Comparison of ENCODE assay signal across 10 cellular contexts in the genomic region with DNA sequence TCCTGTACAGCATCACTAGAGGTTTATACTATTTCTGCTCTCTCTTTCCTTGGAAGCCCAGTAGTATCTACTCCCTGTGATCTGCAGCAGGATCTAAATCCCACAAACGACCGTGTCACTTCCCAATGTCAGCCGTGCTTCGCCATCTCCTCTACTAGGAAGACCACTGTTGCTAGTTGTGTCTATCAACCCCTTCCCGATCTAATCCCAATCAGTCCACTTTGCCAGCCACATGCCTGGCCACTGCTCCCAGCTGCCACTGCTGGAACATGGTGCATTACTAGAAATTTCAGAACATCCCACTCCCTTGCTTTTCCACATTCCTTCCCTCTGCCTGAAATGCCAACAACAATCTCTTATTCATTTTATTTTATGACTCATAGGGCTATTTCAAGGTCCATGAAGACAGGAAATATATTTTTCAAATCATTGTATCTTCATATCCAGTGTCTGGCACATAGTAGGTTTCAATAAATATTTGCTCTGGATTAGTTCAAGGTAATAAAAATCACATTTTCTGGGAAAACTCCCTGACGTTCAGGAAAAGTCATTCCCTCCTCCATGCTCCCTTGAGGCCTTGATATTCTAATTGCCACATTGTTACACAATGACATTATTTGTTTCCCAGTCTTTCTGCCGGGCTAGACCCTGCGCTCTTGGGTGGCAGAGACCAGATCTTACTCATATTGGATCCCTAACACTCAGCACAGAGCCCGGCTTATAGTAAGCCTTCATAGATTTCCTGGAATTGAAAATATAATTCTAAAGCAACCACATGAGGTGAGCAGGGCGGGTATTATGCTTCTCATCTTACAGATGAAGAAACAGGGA. TPM values are rescaled to one million over a fixed set of nuclear protein-coding genes. Genes with fewer than 3 reads are reported as not detected.
DNase-seq lines count a peak whose midpoint lies in the region; ATAC-seq, FAIRE-seq and TF ChIP-seq lines count a peak whose summit lies in the region.
"Had no signal": no experiment of that assay in that cellular context is flagged by ENCODE, and none has a peak within 500 bp of the region (broad histone marks: within the 10 kb centered on the region; RNA-seq: fewer than 3 reads in every experiment).

No MANE protein-coding gene starts in this region.

- H3K27me3 ChIP-seq in foreskin keratinocyte (peaks cover 14% of the 10 kb centered on the region), smooth muscle cell (ENCODE audit: low read depth) (no peaks in the 10 kb centered on the region), endodermal cell (ENCODE audit: control insufficient read depth, insufficient read depth, low read length, poor library complexity, severe bottlenecking) (peaks cover 7% of the 10 kb centered on the region)

- H3K4me3 ChIP-seq in smooth muscle cell (no peak overlapping the region), endodermal cell (ENCODE audit: low read length) (no peak overlapping the region)

- peaks cover 14% of the 10 kb centered on the region for H3K27me3 Mint-ChIP-seq in endodermal cell (ENCODE audit: insufficient read depth)

- no peaks in the 10 kb centered on the region for H3K36me3 Mint-ChIP-seq in endodermal cell (ENCODE audit: low read depth)

- ATAC-seq in foreskin keratinocyte (peak; percentile 15), HG03469 (IDR thresholded peaks at IDR 0.05; ENCODE audit: unreplicated experiment) (no peak)

- no peak for TF ChIP-seq POLR2A in H54 (IDR thresholded peaks at IDR 0.05; ENCODE audit: low read depth, low read length)

- H3K9me3 ChIP-seq in smooth muscle cell (replicated peaks; ENCODE audit: low read depth): no peaks in the 10 kb centered on the region
- H3K9me3 ChIP-seq in endodermal cell (ENCODE audit: control insufficient read depth, low read length): no peaks in the 10 kb centered on the region

- H3K36me3 ChIP-seq in smooth muscle cell (ENCODE audit: low read depth) (no peaks in the 10 kb centered on the region), endodermal cell (ENCODE audit: control insufficient read depth, insufficient read depth, low read length) (no peaks in the 10 kb centered on the region)

- no peaks in the 10 kb centered on the region for H3K9me3 Mint-ChIP-seq in endodermal cell

- peak overlapping the region; percentile 94 for H3K4me2 ChIP-seq in smooth muscle cell

- H2AFZ ChIP-seq in smooth muscle cell (ENCODE audit: low read depth): no peak overlapping the region

- peaks cover 16% of the 10 kb centered on the region for H3K4me1 ChIP-seq in foreskin keratinocyte
- peaks cover 11% of the 10 kb centered on the region for H3K4me1 ChIP-seq in smooth muscle cell (ENCODE audit: low read depth)
- H3K4me1 ChIP-seq in endodermal cell (ENCODE audit: control insufficient read depth, insufficient read depth, low read length): peaks cover 2% of the 10 kb centered on the region

- peaks cover 17% of the 10 kb centered on the region for H3K4me1 Mint-ChIP-seq in endodermal cell

- WGBS in smooth muscle cell (ENCODE audit: low lambda C conversion rate): 39% methylated on average over 10 of the region's 10 CpGs
- 81 to 85% methylated on average over 10 of the region's 10 CpGs for WGBS in endodermal cell (ENCODE audit: insufficient coverage in 1 of 2, insufficient read length in 1 of 2), 2 experiments

- H3K79me2 ChIP-seq in smooth muscle cell (ENCODE audit: low read depth): peaks cover 23% of the 10 kb centered on the region

- DNase-seq in H54 (ENCODE audit: insufficient read length, low spot score) (no peak), T1000 (lab: John Stamatoyannopoulos, UW) (peak; percentile 3), foreskin keratinocyte (peak; percentile 47 to 76), smooth muscle cell (lab: John Stamatoyannopoulos, UW; ENCODE audit: unreplicated experiment) (no peak), endodermal cell (no peak), NCI-H524 (lab: John Stamatoyannopoulos, UW) (no peak), NOMO-1 treated with DMSO at 0.1 percent for 48 hours (lab: John Stamatoyannopoulos, UW; ENCODE audit: unreplicated experiment) (no peak)
- DNase-seq: activated CD4-positive, alpha-beta T cell treated with anti-CD3 and anti-CD28 coated beads for 1 hour; NCI-H1694 had no signal

- peak; percentile 20 for FAIRE-seq in H54 (lab: Jason Lieb, UNC)

- no peak overlapping the region for H3K27ac Mint-ChIP-seq in endodermal cell

- H3K27ac ChIP-seq in foreskin keratinocyte: peak overlapping the region; percentile 32
- H3K27ac ChIP-seq in smooth muscle cell (ENCODE audit: low read depth): peak overlapping the region; percentile 77
- H3K27ac ChIP-seq in endodermal cell (ENCODE audit: low read depth, low read length): no peak overlapping the region

- H4K20me1 ChIP-seq in smooth muscle cell (ENCODE audit: low read depth): peaks cover 14% of the 10 kb centered on the region

- H3K4me3 Mint-ChIP-seq in endodermal cell: no peak overlapping the region

- peaks cover 18% of the 10 kb centered on the region for H3F3A ChIP-seq in smooth muscle cell (ENCODE audit: low read depth)

- TF ChIP-seq CTCF in foreskin keratinocyte (conservative IDR thresholded peaks at IDR 0.05) (no peak), smooth muscle cell (IDR thresholded peaks at IDR 0.05; ENCODE audit: borderline replicate concordance, insufficient read depth, poor library complexity, severe bottlenecking) (no peak), endodermal cell (conservative IDR thresholded peaks at IDR 0.05) (no peak)

- no peak overlapping the region for H3K9ac ChIP-seq in smooth muscle cell (ENCODE audit: low read depth)
- H3K9ac ChIP-seq in endodermal cell (ENCODE audit: extremely low read depth, low read length, poor library complexity, severe bottlenecking): no peak overlapping the region

RNA-seq across cellular contexts. Expression of a gene that starts 2.1 kb away (rescaled TPM):
- total RNA-seq in foreskin keratinocyte (5.0 and 5.9 TPM in 2 replicates), smooth muscle cell (31.5 and 47.0 TPM in 2 replicates), endodermal cell (10 to 100 TPM; 23.8 to 29.8 TPM)
- polyA plus RNA-seq in foreskin keratinocyte (2.9 and 3.7 TPM in 2 replicates), smooth muscle cell (26.0 and 31.1 TPM in 2 replicates)
- polyA plus RNA-seq in endodermal cell (2013, experiment 1 of 2): 91.6 TPM
- polyA plus RNA-seq in endodermal cell (2013, experiment 2 of 2): 87.1 TPM

Comparison
In these comparisons a context has a peak if more than half of its experiments do, and no peak if none do; other contexts are left out.
1. DNase-seq: peak in T1000 (single experiment) and foreskin keratinocyte (2 of 2); none in H54 (single experiment), smooth muscle cell (single experiment), endodermal cell (single experiment), NCI-H524 (0 of 2) and NOMO-1 treated with DMSO at 0.1 percent for 48 hours (single experiment).